In the genomic region with DNA sequence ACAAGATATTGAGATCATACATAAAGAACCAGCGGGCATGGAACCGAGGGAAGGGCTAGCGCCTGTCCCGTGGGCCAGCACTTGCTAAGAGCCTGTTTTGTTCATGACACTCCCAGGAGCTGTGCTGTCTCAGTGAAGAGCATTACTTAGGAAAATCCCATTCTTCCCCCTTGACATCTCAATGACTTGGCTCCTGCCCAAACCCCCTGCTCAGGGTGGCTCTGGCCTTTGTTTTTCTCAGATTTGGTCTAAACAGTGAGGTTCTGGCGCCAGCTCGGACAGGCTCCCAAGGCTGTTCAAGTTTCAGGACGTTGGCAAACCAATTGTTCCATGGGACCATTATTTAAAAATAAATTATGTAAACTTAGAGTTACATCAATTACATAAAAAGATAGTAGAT, we compare ENCODE assay signal across 16 cellular contexts.
A peak's percentile ranks its signal among the peaks of the same experiment; 100 is the strongest.
DNase-seq lines count a peak whose midpoint lies in the region; ATAC-seq and TF ChIP-seq lines count a peak whose summit lies in the region.
"Had no signal": no experiment of that assay in that cellular context is flagged by ENCODE, and none has a peak within 500 bp of the region (broad histone marks: within the 10 kb centered on the region; RNA-seq: fewer than 3 reads in every experiment).

No MANE protein-coding gene starts in this region.

- DNase-seq in NCI-H82 (lab: John Stamatoyannopoulos, UW) (peak; percentile 30), NCI-H82 treated with DMSO at 0.1 percent for 48 hours (lab: John Stamatoyannopoulos, UW; ENCODE audit: unreplicated experiment) (no peak), NCI-H2029 (lab: John Stamatoyannopoulos, UW) (peak; percentile 68), NCI-H524 (lab: John Stamatoyannopoulos, UW) (peak; percentile 56 to 85), fibroblast of pulmonary artery (ENCODE audit: low read depth) (peak; percentile 6), NK-92 (lab: John Stamatoyannopoulos, UW; ENCODE audit: unreplicated experiment) (no peak)
- DNase-seq in stimulated activated CD4-positive, alpha-beta T cell treated with anti-CD3 and anti-CD28 coated beads, Interleukin-4, amount 100 ng/mL, for 24 hours: no peak
- DNase-seq: CD4-positive, alpha-beta T cell; NCI-H1694 treated with DMSO at 0.1 percent for 48 hours; NCI-H2171 treated with DMSO at 0.1 percent for 48 hours; PC-3; RPMI8226; SIG-M5; T-helper 1 cell; T-helper 9 cell had no signal

- no peak overlapping the region for H3K4me3 ChIP-seq in fibroblast of pulmonary artery (replicated peaks; ENCODE audit: low read depth, low read length)

- no peak for ATAC-seq in HG03521 (IDR thresholded peaks at IDR 0.05; ENCODE audit: unreplicated experiment)
- ATAC-seq: PC-3 had no signal

- TF ChIP-seq CTCF in fibroblast of pulmonary artery (IDR thresholded peaks at IDR 0.05; ENCODE audit: low read length, missing control alignments): no peak

Comparison
In these comparisons a context has a peak if more than half of its experiments do, and no peak if none do; other contexts are left out.
1. DNase-seq: peak in NCI-H82 (single experiment), NCI-H2029 (single experiment), NCI-H524 (2 of 2) and fibroblast of pulmonary artery (single experiment); none in NCI-H82 treated with DMSO at 0.1 percent for 48 hours (single experiment), stimulated activated CD4-positive, alpha-beta T cell treated with anti-CD3 and anti-CD28 coated beads, Interleukin-4, amount 100 ng/mL, for 24 hours (single experiment) and NK-92 (single experiment).